In the genomic region with DNA sequence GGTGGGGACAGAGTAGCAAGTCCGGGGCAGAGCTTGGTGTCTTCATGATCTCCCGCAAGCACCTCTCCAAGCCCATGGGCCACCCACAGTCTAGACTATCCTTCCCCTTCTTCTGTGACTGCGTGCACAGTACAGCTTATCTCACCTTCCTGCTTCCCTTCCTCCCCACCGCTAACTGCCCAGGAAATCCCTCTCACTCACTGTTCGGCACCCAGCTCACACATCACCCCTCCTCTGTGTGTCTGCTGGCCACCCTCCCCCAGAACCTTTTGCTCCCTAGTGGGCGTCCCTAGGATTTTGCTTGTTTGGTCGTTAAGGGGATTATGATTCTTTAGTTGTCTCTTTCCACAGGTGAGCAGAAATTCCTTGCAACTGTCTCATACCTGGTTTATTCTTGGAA, we compare ENCODE assay signal across 2 cellular contexts.
TF ChIP-seq lines count a peak whose summit lies in the region.

No MANE protein-coding gene starts in this region.

TF ChIP-seq in IMR-90, 13 proteins besides CTCF, POLR2A, EP300 and RAD21 (continued from another document):
- TF ChIP-seq, protein P1, sequence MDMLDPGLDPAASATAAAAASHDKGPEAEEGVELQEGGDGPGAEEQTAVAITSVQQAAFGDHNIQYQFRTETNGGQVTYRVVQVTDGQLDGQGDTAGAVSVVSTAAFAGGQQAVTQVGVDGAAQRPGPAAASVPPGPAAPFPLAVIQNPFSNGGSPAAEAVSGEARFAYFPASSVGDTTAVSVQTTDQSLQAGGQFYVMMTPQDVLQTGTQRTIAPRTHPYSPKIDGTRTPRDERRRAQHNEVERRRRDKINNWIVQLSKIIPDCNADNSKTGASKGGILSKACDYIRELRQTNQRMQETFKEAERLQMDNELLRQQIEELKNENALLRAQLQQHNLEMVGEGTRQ (IDR thresholded peaks at IDR 0.05; ENCODE audit: low read depth, low read length), result no peak
- no peak for TF ChIP-seq NFE2L2 (IDR thresholded peaks at IDR 0.05; ENCODE audit: low read depth, low read length)
- no peak for TF ChIP-seq MAZ (IDR thresholded peaks at IDR 0.05; ENCODE audit: borderline replicate concordance, low read depth, low read length)
- TF ChIP-seq FOS (IDR thresholded peaks at IDR 0.05; ENCODE audit: low read depth, low read length), result no peak
- no peak for TF ChIP-seq MAFK (IDR thresholded peaks at IDR 0.05; ENCODE audit: low read depth, low read length)

TF ChIP-seq in SK-N-SH treated with all-trans-retinoic acid at 6 μM for 48 hours, 23 proteins besides CTCF, POLR2A, EP300 and RAD21 (continued from another document):
- TF ChIP-seq ISL1 (CRISPR knock-in tag; IDR thresholded peaks at IDR 0.05), result no peak
- no peak for TF ChIP-seq ZNF565 (CRISPR knock-in tag; conservative IDR thresholded peaks at IDR 0.05; ENCODE audit: low read depth)
